ENCODE assay signal across 7 cellular contexts in the genomic region with DNA sequence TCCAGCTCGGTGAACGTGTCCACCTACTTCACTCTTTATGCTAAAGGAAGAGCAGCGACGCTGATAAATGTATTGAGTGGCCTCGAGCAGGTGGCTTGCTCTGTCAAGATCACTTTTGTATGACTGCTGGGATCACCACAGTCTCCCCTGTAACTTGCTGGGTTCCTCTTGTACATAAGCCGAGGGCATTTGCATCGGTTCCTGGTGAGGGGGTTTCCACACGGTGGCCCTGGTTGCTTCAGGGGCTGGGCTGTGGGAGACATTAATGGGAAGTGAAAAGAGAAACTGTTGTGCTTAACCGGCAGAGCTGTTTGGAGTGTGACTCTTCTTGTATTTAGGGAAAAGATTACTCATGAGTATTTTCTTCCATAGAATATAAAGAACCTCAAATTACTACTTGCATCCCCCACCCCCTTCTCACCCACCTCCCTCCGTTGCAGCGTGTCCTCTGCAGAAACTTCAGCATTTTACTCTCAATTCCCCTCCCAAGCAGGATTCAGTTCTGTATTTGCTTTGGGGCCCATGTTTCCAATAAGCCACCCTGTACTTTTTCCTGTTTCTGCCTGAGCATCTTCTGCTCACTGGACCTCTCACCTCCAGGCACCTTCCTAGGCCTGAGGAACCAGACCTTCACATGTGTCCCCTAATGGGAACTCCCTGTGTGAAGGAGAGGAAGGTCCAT.
DNase-seq lines count a peak whose midpoint lies in the region; ATAC-seq and TF ChIP-seq lines count a peak whose summit lies in the region.

No MANE protein-coding gene starts in this region.

- H3K36me3 Mint-ChIP-seq in chondrocyte (ENCODE audit: low read depth) (peaks cover 19% of the 10 kb centered on the region), immature natural killer cell (peaks cover 19 to 26% (median 21%) of the 10 kb centered on the region in 3 donors)

- H3K27me3 Mint-ChIP-seq in chondrocyte (ENCODE audit: low read depth) (no peaks in the 10 kb centered on the region), immature natural killer cell (ENCODE audit: low read depth in 3 of 3) (peaks cover 0 to 6% (median 0%) of the 10 kb centered on the region in 3 donors)

- no peaks in the 10 kb centered on the region for H3K9me3 Mint-ChIP-seq in chondrocyte (ENCODE audit: low read depth)
- H3K9me3 Mint-ChIP-seq in immature natural killer cell, result no peaks in the 10 kb centered on the region

- peak; percentile 90 for ATAC-seq in GM18909 (IDR thresholded peaks at IDR 0.05; ENCODE audit: poor library complexity, unreplicated experiment)
- ATAC-seq in HG02798 (IDR thresholded peaks at IDR 0.05; ENCODE audit: poor library complexity, unreplicated experiment), result peak; percentile 91

- DNase-seq in NOMO-1 treated with dmso at 0.1 percent for 144 hours (lab: John Stamatoyannopoulos, UW; ENCODE audit: unreplicated experiment) (peak; percentile 96), chondrocyte (ENCODE audit: low spot score) (no peak), immature natural killer cell (no peak)
- peak; percentile 74 to 78 for DNase-seq in stimulated activated CD4-positive, alpha-beta T cell treated with anti-CD3 and anti-CD28 coated beads, Interleukin-2, amount 100 ng/mL, for 24 hours
- no peak for DNase-seq in effector CD8-positive, alpha-beta T cell (lab: John Stamatoyannopoulos, UW)

- no peak for TF ChIP-seq CTCF in chondrocyte (IDR thresholded peaks at IDR 0.05)

- H3K4me3 Mint-ChIP-seq in chondrocyte (ENCODE audit: unreplicated experiment) (no peak overlapping the region), immature natural killer cell (no peak overlapping the region)

- peaks cover 53% of the 10 kb centered on the region for H3K4me1 Mint-ChIP-seq in chondrocyte (ENCODE audit: low read depth)
- H3K4me1 Mint-ChIP-seq in immature natural killer cell, result peaks cover 4 to 6% of the 10 kb centered on the region in 2 donors

- H3K27ac Mint-ChIP-seq in chondrocyte (ENCODE audit: unreplicated experiment), result peak overlapping the region; percentile 22
- peak overlapping the region in 2 of 6 donors; percentile 2 to 30 for H3K27ac Mint-ChIP-seq in immature natural killer cell

Comparison
In these comparisons a context has a peak if more than half of its experiments do, and no peak if none do; other contexts are left out.
1. DNase-seq: peak in NOMO-1 treated with dmso at 0.1 percent for 144 hours (single experiment) and stimulated activated CD4-positive, alpha-beta T cell treated with anti-CD3 and anti-CD28 coated beads, Interleukin-2, amount 100 ng/mL, for 24 hours (2 of 2); none in chondrocyte (single experiment), immature natural killer cell (0 of 3) and effector CD8-positive, alpha-beta T cell (single experiment).